Comparison of ENCODE assay signal across 10 cellular contexts in genomic region chr11:119051440-119052162, GRCh38. TPM values are rescaled to one million over a fixed set of nuclear protein-coding genes. Genes with fewer than 3 reads are reported as not detected.
DNase-seq lines count a peak whose midpoint lies in the region; ATAC-seq lines count a peak whose summit lies in the region.
"Had no signal": no experiment of that assay in that cellular context is flagged by ENCODE, and none has a peak within 500 bp of the region (broad histone marks: within the 10 kb centered on the region; RNA-seq: fewer than 3 reads in every experiment).

No MANE protein-coding gene starts in this region.

- DNase-seq in activated CD4-positive, alpha-beta T cell treated with anti-CD3 and anti-CD28 coated beads, Interleukin-2, amount 10 ng/mL, durations not matched to agents 24 days and 14 days = peak; percentile 61
- DNase-seq in activated CD4-positive, alpha-beta T cell treated with anti-CD3 and anti-CD28 coated beads for 1 hour = no peak
- peak; percentile 39 for DNase-seq in myocyte (ENCODE audit: low read depth)
- DNase-seq in T-helper 9 cell = no peak
- DNase-seq in NCI-H526 (lab: John Stamatoyannopoulos, UW) = no peak
- DNase-seq in NCI-H526 treated with DMSO at 0.1 percent for 48 hours (lab: John Stamatoyannopoulos, UW) = no peak
- DNase-seq: uterus had no signal

- ATAC-seq in GM19397 (IDR thresholded peaks at IDR 0.05; ENCODE audit: unreplicated experiment) (peak; percentile 46), HG03342 (IDR thresholded peaks at IDR 0.05; ENCODE audit: unreplicated experiment) (peak; percentile 48)
- ATAC-seq: left lung had no signal

- peaks cover 36% of the 10 kb centered on the region for H3K4me1 Mint-ChIP-seq in activated CD4-positive, alpha-beta T cell treated with anti-CD3 and anti-CD28 coated beads, Interleukin-2, amount 10 ng/mL, durations not matched to agents 24 days and 14 days

- peaks cover 77% of the 10 kb centered on the region for H3K36me3 Mint-ChIP-seq in activated CD4-positive, alpha-beta T cell treated with anti-CD3 and anti-CD28 coated beads, Interleukin-2, amount 10 ng/mL, durations not matched to agents 24 days and 14 days (ENCODE audit: low read depth)

- no peaks in the 10 kb centered on the region for H3K27me3 Mint-ChIP-seq in activated CD4-positive, alpha-beta T cell treated with anti-CD3 and anti-CD28 coated beads, Interleukin-2, amount 10 ng/mL, durations not matched to agents 24 days and 14 days

- peak overlapping the region; percentile 10 for H3K27ac Mint-ChIP-seq in activated CD4-positive, alpha-beta T cell treated with anti-CD3 and anti-CD28 coated beads, Interleukin-2, amount 10 ng/mL, durations not matched to agents 24 days and 14 days

- H3K9me3 Mint-ChIP-seq in activated CD4-positive, alpha-beta T cell treated with anti-CD3 and anti-CD28 coated beads, Interleukin-2, amount 10 ng/mL, durations not matched to agents 24 days and 14 days = no peaks in the 10 kb centered on the region

- H3K4me3 Mint-ChIP-seq in activated CD4-positive, alpha-beta T cell treated with anti-CD3 and anti-CD28 coated beads, Interleukin-2, amount 10 ng/mL, durations not matched to agents 24 days and 14 days = no peak overlapping the region

- intact Hi-C loops in activated CD4-positive, alpha-beta T cell treated with anti-CD3 and anti-CD28 coated beads, Interleukin-2, amount 10 ng/mL, durations not matched to agents 24 days and 14 days (cut with micrococcal nuclease) = no loop called here

RNA-seq across cellular contexts. Expression of gene HYOU1, which starts 5.4 kb away (rescaled TPM):
- 193 and 203 TPM in 2 replicates for total RNA-seq in activated CD4-positive, alpha-beta T cell treated with anti-CD3 and anti-CD28 coated beads, Interleukin-2, amount 10 ng/mL, durations not matched to agents 24 days and 14 days
- total RNA-seq in myocyte = 104 and 157 TPM in 2 replicates
- 159 TPM for polyA plus RNA-seq in myocyte (2012)

RNA-seq across cellular contexts. Expression of gene VPS11, which starts 16.0 kb away (rescaled TPM):
- total RNA-seq in activated CD4-positive, alpha-beta T cell treated with anti-CD3 and anti-CD28 coated beads, Interleukin-2, amount 10 ng/mL, durations not matched to agents 24 days and 14 days = 20.2 and 20.9 TPM in 2 replicates
- 21.2 and 22.0 TPM in 2 replicates for total RNA-seq in myocyte
- 43.4 TPM for polyA plus RNA-seq in myocyte (2012)

RNA-seq across cellular contexts. Expression of gene SLC37A4, which starts 20.9 kb away (rescaled TPM):
- total RNA-seq in activated CD4-positive, alpha-beta T cell treated with anti-CD3 and anti-CD28 coated beads, Interleukin-2, amount 10 ng/mL, durations not matched to agents 24 days and 14 days = 28.8 and 31.6 TPM in 2 replicates
- 19.0 and 19.3 TPM in 2 replicates for total RNA-seq in myocyte
- 11.8 TPM for polyA plus RNA-seq in myocyte (2012)

RNA-seq across cellular contexts. Expression of gene TRAPPC4, which starts 33.0 kb away (rescaled TPM):
- 141 and 151 TPM in 2 replicates for total RNA-seq in activated CD4-positive, alpha-beta T cell treated with anti-CD3 and anti-CD28 coated beads, Interleukin-2, amount 10 ng/mL, durations not matched to agents 24 days and 14 days
- 42.4 and 53.9 TPM in 2 replicates for total RNA-seq in myocyte
- 74.7 TPM for polyA plus RNA-seq in myocyte (2012)

RNA-seq across cellular contexts. Expression of gene HMBS, which starts 33.1 kb away (rescaled TPM):
- total RNA-seq in activated CD4-positive, alpha-beta T cell treated with anti-CD3 and anti-CD28 coated beads, Interleukin-2, amount 10 ng/mL, durations not matched to agents 24 days and 14 days = 60.9 and 62.8 TPM in 2 replicates
- 4.1 and 10.3 TPM in 2 replicates for total RNA-seq in myocyte
- polyA plus RNA-seq in myocyte (2012) = 31.7 TPM

Comparison
In these comparisons a context has a peak if more than half of its experiments do, and no peak if none do; other contexts are left out.
1. DNase-seq: peak in activated CD4-positive, alpha-beta T cell treated with anti-CD3 and anti-CD28 coated beads, Interleukin-2, amount 10 ng/mL, durations not matched to agents 24 days and 14 days (single experiment) and myocyte (single experiment); none in activated CD4-positive, alpha-beta T cell treated with anti-CD3 and anti-CD28 coated beads for 1 hour (single experiment), T-helper 9 cell (single experiment), NCI-H526 (0 of 2) and NCI-H526 treated with DMSO at 0.1 percent for 48 hours (single experiment).